In the genomic region with DNA sequence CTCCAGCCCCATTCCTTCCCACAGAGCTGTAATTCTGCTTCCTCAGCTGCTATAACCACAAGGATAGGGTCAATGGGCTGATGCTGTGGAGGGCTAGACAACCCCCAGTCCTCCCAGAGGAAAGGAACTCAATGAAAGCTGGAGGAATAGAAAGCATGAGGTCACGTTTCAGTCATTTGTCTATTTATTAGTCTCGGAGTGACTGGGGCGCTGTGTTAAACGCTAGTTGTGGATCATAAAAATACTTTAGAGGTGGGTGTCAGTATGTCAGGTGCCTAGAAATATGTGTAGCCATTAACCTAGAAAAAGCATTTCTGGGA, we compare ENCODE assay signal across 10 cellular contexts. TPM values are rescaled to one million over a fixed set of nuclear protein-coding genes. Genes with fewer than 3 reads are reported as not detected.
DNase-seq lines count a peak whose midpoint lies in the region; ATAC-seq lines count a peak whose summit lies in the region.
"Had no signal": no experiment of that assay in that cellular context is flagged by ENCODE, and none has a peak within 500 bp of the region (broad histone marks: within the 10 kb centered on the region; RNA-seq: fewer than 3 reads in every experiment).

No MANE protein-coding gene starts in this region.

- peak; percentile 14 for ATAC-seq in GM18517 (IDR thresholded peaks at IDR 0.05; ENCODE audit: unreplicated experiment)
- peak; percentile 7 for ATAC-seq in GM21576 (IDR thresholded peaks at IDR 0.05; ENCODE audit: unreplicated experiment)
- peak; percentile 11 for ATAC-seq in HG03457 (IDR thresholded peaks at IDR 0.05; ENCODE audit: unreplicated experiment)
- ATAC-seq in left lobe of liver = no peak

- DNase-seq in left kidney (ENCODE audit: low read depth, low spot score) (peak; percentile 39), NCI-H1930 (lab: John Stamatoyannopoulos, UW) (no peak), left lobe of liver (ENCODE audit: low spot score) (no peak)
- DNase-seq in activated naive CD4-positive, alpha-beta T cell (lab: John Stamatoyannopoulos, UW) = no peak
- no peak for DNase-seq in stimulated activated CD4-positive, alpha-beta T cell treated with anti-CD3 and anti-CD28 coated beads, Interleukin-2, amount 100 ng/mL, for 24 hours
- DNase-seq: NCI-H1436 treated with DMSO at 0.1 percent for 48 hours had no signal

RNA-seq across cellular contexts. Expression of a gene that starts 0.8 kb away (rescaled TPM):
- total RNA-seq in left lobe of liver = 0.38 TPM
- total RNA-seq: myocyte had no signal

RNA-seq across cellular contexts. Expression of a gene that starts 13.5 kb away (rescaled TPM):
- total RNA-seq in left lobe of liver = not detected
- total RNA-seq: myocyte had no signal

RNA-seq across cellular contexts. Expression of a gene that starts 20.9 kb away (rescaled TPM):
- 5.7 TPM for total RNA-seq in left lobe of liver
